ENCODE assay signal across 33 cellular contexts in the genomic region with DNA sequence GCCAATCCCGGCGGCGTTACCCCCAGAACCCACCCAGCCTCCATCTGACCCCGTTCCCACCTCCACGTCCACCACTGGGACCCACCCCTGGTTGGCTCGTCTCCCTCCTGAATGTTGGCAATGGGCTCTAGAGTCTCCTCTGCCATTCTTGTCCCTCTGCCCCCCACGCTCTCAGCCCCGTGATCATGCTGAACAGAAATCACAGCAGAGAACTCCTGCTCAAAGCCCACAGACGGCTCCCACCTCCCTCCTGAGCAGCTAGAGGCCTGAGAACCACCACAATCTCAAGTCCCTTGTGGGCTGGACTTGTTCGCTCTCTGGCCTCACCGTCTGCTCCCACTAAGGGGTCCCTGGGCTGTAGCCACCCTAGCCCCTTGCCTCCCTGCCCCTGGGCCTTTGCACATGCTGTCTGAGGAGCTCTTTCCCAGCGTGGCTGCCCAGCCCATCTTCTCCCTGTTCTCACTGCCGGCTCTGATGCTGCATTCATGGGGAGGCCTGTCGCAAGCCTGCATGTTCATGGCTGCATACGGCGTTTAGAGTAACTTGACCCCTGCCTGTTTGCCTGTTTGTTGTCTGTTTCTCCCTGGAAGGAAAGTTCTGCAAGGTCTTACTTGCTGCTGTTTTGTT. TPM values are rescaled to one million over a fixed set of nuclear protein-coding genes. Genes with fewer than 3 reads are reported as not detected.
"Had no signal": no experiment of that assay in that cellular context is flagged by ENCODE, and none has a peak within 500 bp of the region (broad histone marks: within the 10 kb centered on the region; RNA-seq: fewer than 3 reads in every experiment).

No MANE protein-coding gene starts in this region.

- H3K9me3 Mint-ChIP-seq: nephron progenitor cell; stimulated activated naive CD8-positive, alpha-beta T cell treated with anti-CD3 and anti-CD28 coated beads, Interleukin-15, Interleukin-2, amounts not matched to agents 100 ng/mL and 50 ng/mL, for 24 hours; T-helper 2 cell treated with Interferon-gamma antibody and Interleukin-4, amounts not matched to agents 5 μg/mL and 100 μg/mL, for 36 hours had no signal

- H3K27me3 Mint-ChIP-seq: effector memory CD8-positive, alpha-beta T cell; stimulated activated naive CD8-positive, alpha-beta T cell treated with anti-CD3 and anti-CD28 coated beads, Interleukin-15, Interleukin-2, amounts not matched to agents 100 ng/mL and 50 ng/mL, for 24 hours had no signal

- H3K4me1 Mint-ChIP-seq: stimulated activated effector memory CD8-positive, alpha-beta T cell treated with anti-CD3 and anti-CD28 coated beads, Interleukin-12 subunit alpha, Interleukin-12 subunit beta, amount 100 ng/mL, for 72 hours had no signal

- DNase-seq: activated CD4-positive, alpha-beta T cell treated with anti-CD3 and anti-CD28 coated beads for 4 hours; activated CD4-positive, alpha-beta T cell treated with anti-CD3 and anti-CD28 coated beads, Interleukin-2, amount 50 U/mL, for 48 hours; activated CD4-positive, CD25-positive, alpha-beta regulatory T cell; activated CD8-positive, alpha-beta memory T cell treated with anti-CD3 and anti-CD28 coated beads for 24 hours; activated effector memory CD4-positive, alpha-beta T cell treated with Interleukin-2 at 50 U/mL for 16 hours; activated naive CD4-positive, alpha-beta T cell treated with Interleukin-2 at 50 U/mL for 16 hours; anterior cingulate cortex; body of pancreas; cortex of kidney; effector memory CD8-positive, alpha-beta T cell; erythroblast; glutamatergic neuron; islet precursor cell; left colon; mesendoderm; mucosa of descending colon; nephron progenitor cell; occipital lobe; stimulated activated CD4-positive, alpha-beta T cell treated with anti-CD3 and anti-CD28 coated beads, Interleukin-12 subunit alpha, Interleukin-12 subunit beta, amount 100 ng/mL, for 4 hours; stimulated activated CD4-positive, alpha-beta T cell treated with anti-CD3 and anti-CD28 coated beads, Interleukin-4, amount 100 ng/mL, for 24 hours; substantia nigra had no signal

- H3K27ac Mint-ChIP-seq: activated naive CD8-positive, alpha-beta T cell; effector memory CD8-positive, alpha-beta T cell; nephron progenitor cell; stimulated activated effector memory CD8-positive, alpha-beta T cell treated with anti-CD3 and anti-CD28 coated beads, Interleukin-12 subunit alpha, Interleukin-12 subunit beta, amount 100 ng/mL, for 72 hours; stimulated activated naive CD8-positive, alpha-beta T cell treated with anti-CD3 and anti-CD28 coated beads, Interleukin-15, Interleukin-2, amounts not matched to agents 100 ng/mL and 50 ng/mL, for 24 hours; T-helper 2 cell treated with Interferon-gamma antibody and Interleukin-4, amounts not matched to agents 5 μg/mL and 100 μg/mL, for 36 hours had no signal

- ATAC-seq: body of pancreas; effector memory CD8-positive, alpha-beta T cell; left colon; mucosa of descending colon; right lobe of liver; stimulated activated effector memory CD8-positive, alpha-beta T cell treated with anti-CD3 and anti-CD28 coated beads, Interleukin-12 subunit alpha, Interleukin-12 subunit beta, amount 100 ng/mL, for 72 hours had no signal

- H3K36me3 Mint-ChIP-seq: activated naive CD8-positive, alpha-beta T cell; stimulated activated effector memory CD8-positive, alpha-beta T cell treated with anti-CD3 and anti-CD28 coated beads, Interleukin-12 subunit alpha, Interleukin-12 subunit beta, amount 100 ng/mL, for 72 hours had no signal

- H3K4me3 Mint-ChIP-seq: activated naive CD8-positive, alpha-beta T cell; effector memory CD8-positive, alpha-beta T cell; nephron progenitor cell; stimulated activated effector memory CD8-positive, alpha-beta T cell treated with anti-CD3 and anti-CD28 coated beads, Interleukin-12 subunit alpha, Interleukin-12 subunit beta, amount 100 ng/mL, for 72 hours; stimulated activated naive CD8-positive, alpha-beta T cell treated with anti-CD3 and anti-CD28 coated beads, Interleukin-15, Interleukin-2, amounts not matched to agents 100 ng/mL and 50 ng/mL, for 24 hours; T-helper 2 cell treated with Interferon-gamma antibody and Interleukin-4, amounts not matched to agents 5 μg/mL and 100 μg/mL, for 36 hours had no signal

RNA-seq across cellular contexts. Expression of a gene that starts 11.2 kb away (rescaled TPM):
- total RNA-seq: body of pancreas, cerebellum, myocyte, occipital lobe, skeletal muscle tissue, upper lobe of left lung, vagina had no signal
- polyA plus RNA-seq: cardiac muscle cell, hepatocyte had no signal
